ENCODE assay signal across 1 cellular context in the genomic region with DNA sequence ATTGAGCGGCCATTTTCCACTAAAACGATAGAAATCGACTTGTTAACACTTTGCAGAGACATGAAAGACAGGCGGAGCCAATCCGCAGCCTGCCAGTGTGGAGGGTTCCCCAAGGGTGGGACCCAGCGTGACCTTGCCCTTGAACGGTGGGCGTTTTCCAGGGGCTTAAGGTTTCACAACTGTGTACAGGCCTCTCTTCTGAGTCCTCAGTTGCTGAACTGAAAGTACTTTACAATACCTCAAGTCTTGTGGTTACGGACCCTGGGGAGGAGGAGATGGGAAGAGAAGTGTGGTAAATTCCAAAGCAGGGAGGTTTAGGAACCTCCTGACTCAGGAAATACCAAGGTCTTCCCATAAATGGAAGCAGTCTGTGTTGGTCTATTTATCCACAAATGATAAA.
TF ChIP-seq lines count a peak whose summit lies in the region.

No MANE protein-coding gene starts in this region.

TF ChIP-seq in GM23338, 12 proteins besides CTCF, POLR2A, EP300 and RAD21 (continued from another document):
- TF ChIP-seq JUNB (IDR thresholded peaks at IDR 0.05; ENCODE audit: unreplicated experiment) (no peak), CREB1 (CRISPR knock-in tag; IDR thresholded peaks at IDR 0.05; ENCODE audit: low read depth) (no peak), ZNF331 (CRISPR knock-in tag; IDR thresholded peaks at IDR 0.05; ENCODE audit: low read depth) (no peak)
